In genomic region chr22:24953294-24954113, GRCh38 we compare ENCODE assay signal across 8 cellular contexts. TPM values are rescaled to one million over a fixed set of nuclear protein-coding genes. Genes with fewer than 3 reads are reported as not detected.
DNase-seq lines count a peak whose midpoint lies in the region; ATAC-seq, FAIRE-seq and TF ChIP-seq lines count a peak whose summit lies in the region.

No MANE protein-coding gene starts in this region.

- H3K27ac Mint-ChIP-seq in IgD-negative memory B cell, result peak overlapping the region in 1 of 3 donors; percentile 71

- 7% methylated on average over 19 of the region's 53 CpGs for WGBS in A549 (ENCODE audit: missing lambda C conversion rate)

- peaks cover 0 to 5% (median 2%) of the 10 kb centered on the region in 3 donors for H3K9me3 Mint-ChIP-seq in IgD-negative memory B cell

- peak overlapping the region; percentile 84 to 94 for H3K9ac ChIP-seq in duodenal mucosa (ENCODE audit: low read depth in 1 of 2, low read length in 2 of 2)

- H3K27me3 ChIP-seq in duodenal mucosa (ENCODE audit: control insufficient read depth in 1 of 2, insufficient read depth in 2 of 2, low read length in 2 of 2), result peaks cover 0 to 3% of the 10 kb centered on the region in 2 donors

- no peak for TF ChIP-seq RAD21 in A549 (conservative IDR thresholded peaks at IDR 0.05 in 1 of 2, IDR thresholded peaks at IDR 0.05 in 1 of 2)

- POLR2A ChIA-PET in A549 (lab: Yijun Ruan, JAX), result no interaction called here

- peak overlapping the region; percentile 12 to 85 (median 46) for H3K4me3 Mint-ChIP-seq in IgD-negative memory B cell

- H3K4me1 ChIP-seq in A549 (peaks cover 11% of the 10 kb centered on the region), duodenal mucosa (ENCODE audit: control insufficient read depth in 1 of 2, insufficient read depth in 2 of 2, low read length in 2 of 2) (peaks cover 16 to 22% of the 10 kb centered on the region in 2 donors), mucosa of descending colon (ENCODE audit: low read depth) (peaks cover 10% of the 10 kb centered on the region)

- DNase-seq in A549 (ENCODE audit: low read depth in 1 of 2, low spot score in 1 of 2) (no peak), mucosa of descending colon (peak; percentile 64 to 75 (median 71)), EL (no peak), D721Med (ENCODE audit: insufficient read length, low spot score) (no peak)

- H3K4me2 ChIP-seq in A549, result peak overlapping the region; percentile 85

- CTCF ChIA-PET in A549 (lab: Yijun Ruan, JAX), result interaction anchor here (0.6 to 5.9 kb wide), 12 partner anchors 9 to 184 kb away, joined by 3 to 43 read pairs (median 4); no protein-coding TSS in a partner anchor

- no peak for TF ChIP-seq CTCF in A549 (IDR thresholded peaks at IDR 0.05)
- TF ChIP-seq CTCF in mucosa of descending colon (IDR thresholded peaks at IDR 0.05), result no peak
- TF ChIP-seq CTCF in D721Med (IDR thresholded peaks at IDR 0.05; ENCODE audit: insufficient read depth, missing control alignments), result no peak

- no peak for TF ChIP-seq POLR2A in A549 (IDR thresholded peaks at IDR 0.05; ENCODE audit: low read length)

- H3K36me3 ChIP-seq in duodenal mucosa (ENCODE audit: control insufficient read depth in 1 of 2, insufficient read depth in 2 of 2, low read length in 2 of 2) (no peaks in the 10 kb centered on the region), mucosa of descending colon (ENCODE audit: low read depth) (no peaks in the 10 kb centered on the region)

- H3K4me3 ChIP-seq in A549 (peak overlapping the region; percentile 67), duodenal mucosa (ENCODE audit: low read depth in 1 of 2, low read length in 2 of 2) (peak overlapping the region; percentile 82 to 92), mucosa of descending colon (peak overlapping the region; percentile 37)

- H3K36me3 Mint-ChIP-seq in IgD-negative memory B cell, result peaks cover 2% of the 10 kb centered on the region

- peaks cover 44% of the 10 kb centered on the region for H3K27me3 Mint-ChIP-seq in IgD-negative memory B cell

- no peak for TF ChIP-seq EP300 in A549 (IDR thresholded peaks at IDR 0.05)

- ATAC-seq in A549 (peak; percentile 36 to 40), mucosa of descending colon (peak; percentile 38), HG02623 (IDR thresholded peaks at IDR 0.05; ENCODE audit: unreplicated experiment) (no peak), GM21381 (IDR thresholded peaks at IDR 0.05; ENCODE audit: unreplicated experiment) (no peak)

- FAIRE-seq in A549 (lab: Jason Lieb, UNC), result no peak
- no peak for FAIRE-seq in D721Med (lab: Jason Lieb, UNC)

- H3K27ac ChIP-seq in A549 (peak overlapping the region; percentile 89 to 93), duodenal mucosa (ENCODE audit: low read depth, low read length) (peak overlapping the region; percentile 91)

- peaks cover 3 to 7% (median 4%) of the 10 kb centered on the region in 3 donors for H3K4me1 Mint-ChIP-seq in IgD-negative memory B cell

- H3K9me3 ChIP-seq in A549 (no peaks in the 10 kb centered on the region), duodenal mucosa (ENCODE audit: control insufficient read depth in 1 of 2, low read length in 2 of 2) (no peaks in the 10 kb centered on the region), mucosa of descending colon (no peaks in the 10 kb centered on the region)

- intact Hi-C loops in mucosa of descending colon (cut with DNase I, micrococcal nuclease), result loop anchor here (5.0 kb wide), 2 partner anchors 94 to 99 kb away; no protein-coding TSS in a partner anchor

TF ChIP-seq in A549, 52 proteins besides CTCF, POLR2A, EP300 and RAD21:
- peak; percentile 33; the same call in 1 of the 2 replicates for TF ChIP-seq MAX (IDR thresholded peaks at IDR 0.05)
- TF ChIP-seq MAZ (IDR thresholded peaks at IDR 0.05; ENCODE audit: borderline replicate concordance, low read depth, low read length), result no peak
- 0 out of 2 replicates have a peak, but pooled peaks have one; percentile 77 for TF ChIP-seq E2F6 (IDR thresholded peaks at IDR 0.05; ENCODE audit: borderline replicate concordance, low read depth)

RNA-seq across cellular contexts. Expression of gene KIAA1671, which starts 1.0 kb away (rescaled TPM):
- polyA plus RNA-seq in A549 (2011; rRNA removed), result 7.9 and 8.8 TPM in 2 replicates
- polyA plus RNA-seq in A549 (2012; cell fraction: cytosol; rRNA removed), result 2.3 and 2.7 TPM in 2 replicates
- 4.4 and 6.0 TPM in 2 replicates for polyA plus RNA-seq in A549 (2012; cell fraction: nucleus; rRNA removed)
- 5.0 to 5.6 TPM (median 5.3 TPM) in 3 replicates for polyA plus RNA-seq in A549 (2017; fragmentation: RNase III; extraction: RNeasy Plus Mini Kit Qiagen cat#74134 plus additional on column Dnase treatment)
- polyA minus RNA-seq in A549 (2011; rRNA and poly(A)+ RNA removed), result 14.6 and 15.6 TPM in 2 replicates
- not detected for polyA plus RNA-seq in IgD-negative memory B cell
- total RNA-seq in mucosa of descending colon, result 100 to 1,000 TPM in 1 of 3 donors, 10 to 100 TPM in 2; 71.3 to 131 (median 88.9) TPM

RNA-seq across cellular contexts. Expression of gene LHFPL7, which starts 7.0 kb away (rescaled TPM):
- polyA plus RNA-seq in A549 (2011; rRNA removed), result not detected in 2 replicates
- polyA plus RNA-seq in A549 (2012; cell fraction: cytosol; rRNA removed), result not detected in 2 replicates
- not detected in 2 replicates for polyA plus RNA-seq in A549 (2012; cell fraction: nucleus; rRNA removed)
- polyA plus RNA-seq in A549 (2017; fragmentation: RNase III; extraction: RNeasy Plus Mini Kit Qiagen cat#74134 plus additional on column Dnase treatment), result not detected in 3 replicates
- not detected in 2 replicates for polyA minus RNA-seq in A549 (2011; rRNA and poly(A)+ RNA removed)
- polyA plus RNA-seq in IgD-negative memory B cell, result not detected
- total RNA-seq in mucosa of descending colon, result under 1 TPM in 1 of 3 donors, not detected in 2; 0.34 TPM

Comparison
In these comparisons a context has a peak if more than half of its experiments do, and no peak if none do; other contexts are left out.
1. ATAC-seq: peak in A549 (2 of 2) and mucosa of descending colon (single experiment); none in HG02623 (single experiment) and GM21381 (single experiment).
2. DNase-seq: peak in mucosa of descending colon (3 of 3); none in A549 (0 of 2), EL (single experiment) and D721Med (single experiment).
3. H3K4me3 ChIP-seq: peak in every context shown above with its lines; median percentile 87 in duodenal mucosa; 67 in A549; 37 in mucosa of descending colon.